10 cellular contexts compared by ENCODE assay signal in genomic region chrX:91414710-91415109, GRCh38. TPM values are rescaled to one million over a fixed set of nuclear protein-coding genes. Genes with fewer than 3 reads are reported as not detected.
DNase-seq lines count a peak whose midpoint lies in the region; ATAC-seq and TF ChIP-seq lines count a peak whose summit lies in the region.
"Had no signal": no experiment of that assay in that cellular context is flagged by ENCODE, and none has a peak within 500 bp of the region (broad histone marks: within the 10 kb centered on the region; RNA-seq: fewer than 3 reads in every experiment).

No MANE protein-coding gene starts in this region.

- no peaks in the 10 kb centered on the region for H3K9me1 ChIP-seq in IMR-90 (ENCODE audit: insufficient read depth, low read length)

- H2AFZ ChIP-seq in IMR-90 (replicated peaks; ENCODE audit: low read length, poor library complexity) (no peak overlapping the region), mammary epithelial cell (ENCODE audit: low read depth, low read length) (no peak overlapping the region)

- H3K4me1 Mint-ChIP-seq in stimulated activated naive CD8-positive, alpha-beta T cell treated with anti-CD3 and anti-CD28 coated beads, Interleukin-15, amount 100 ng/mL, for 72 hours = no peaks in the 10 kb centered on the region

- H2BK120ac ChIP-seq in IMR-90 (ENCODE audit: low read depth, low read length) (no peak overlapping the region), mesendoderm (ENCODE audit: low read depth, low read length) (no peak overlapping the region)

- H2BK15ac ChIP-seq in IMR-90 (ENCODE audit: low read depth, low read length) = no peak overlapping the region
- no peak overlapping the region for H2BK15ac ChIP-seq in mesendoderm (replicated peaks; ENCODE audit: low read depth)

- TF ChIP-seq POLR2A in IMR-90 (IDR thresholded peaks at IDR 0.05; ENCODE audit: low read depth, low read length) = no peak

- H3K4me3 ChIP-seq in IMR-90 (ENCODE audit: insufficient read depth, low read depth, low read length) (no peak overlapping the region), mammary epithelial cell (replicated peaks in 1 of 3; ENCODE audit: insufficient read depth in 1 of 3, low read depth in 2 of 3, low read length in 3 of 3) (no peak overlapping the region), mesendoderm (ENCODE audit: low read length) (no peak overlapping the region)

- H4K20me1 ChIP-seq in IMR-90 (ENCODE audit: insufficient read depth, low read length) (no peaks in the 10 kb centered on the region), mammary epithelial cell (ENCODE audit: insufficient read depth, low read length) (no peaks in the 10 kb centered on the region)

- H3K56ac ChIP-seq in IMR-90 (ENCODE audit: extremely low read depth, insufficient read depth, low read length) (no peak overlapping the region), mesendoderm (ENCODE audit: low read length) (no peak overlapping the region)

- POLR2A ChIA-PET in IMR-90 (lab: Charles Lee; ENCODE audit: unreplicated experiment) (no interaction called here), RWPE1 (lab: Yijun Ruan, JAX; ENCODE audit: low non-redundant PET) (no interaction called here)

- H3K27me3 Mint-ChIP-seq in stimulated activated naive CD8-positive, alpha-beta T cell treated with anti-CD3 and anti-CD28 coated beads, Interleukin-15, amount 100 ng/mL, for 72 hours = no peaks in the 10 kb centered on the region

- no peak overlapping the region for H2AK5ac ChIP-seq in IMR-90 (ENCODE audit: low read depth, low read length)
- no peak overlapping the region for H2AK5ac ChIP-seq in mesendoderm (ENCODE audit: low read length)

- dilution Hi-C loops in IMR-90 (cut with HindIII; ENCODE audit: low sequenced_read_pairs, unreplicated experiment) (no loop called here), mammary epithelial cell (cut with HindIII; ENCODE audit: low sequenced_read_pairs) (no loop called here)

- peak; percentile 34; the same call in 1 of the 2 replicates for TF ChIP-seq RAD21 in IMR-90 (IDR thresholded peaks at IDR 0.05; ENCODE audit: low read length)

- no peak overlapping the region for H3K4me3 Mint-ChIP-seq in stimulated activated naive CD8-positive, alpha-beta T cell treated with anti-CD3 and anti-CD28 coated beads, Interleukin-15, amount 100 ng/mL, for 72 hours

- DNase-seq in DMS53 treated with DMSO at 0.1 percent for 48 hours (lab: John Stamatoyannopoulos, UW; ENCODE audit: unreplicated experiment) (peak; percentile 26), IMR-90 (no peak), mammary epithelial cell (no peak), mesendoderm (peak; percentile 8), RWPE1 (ENCODE audit: low spot score) (no peak), T1000 (lab: John Stamatoyannopoulos, UW) (no peak)
- no peak for DNase-seq in stimulated activated naive CD8-positive, alpha-beta T cell treated with anti-CD3 and anti-CD28 coated beads, Interleukin-15, amount 100 ng/mL, for 72 hours
- DNase-seq: NCI-H1105, occipital lobe had no signal

- H3K27ac ChIP-seq in IMR-90 (ENCODE audit: insufficient read depth, low read length) = no peak overlapping the region
- H3K27ac ChIP-seq in mammary epithelial cell (ENCODE audit: insufficient read depth, low read depth, low read length) = no peak overlapping the region
- no peak overlapping the region for H3K27ac ChIP-seq in mesendoderm (ENCODE audit: low read depth, low read length)
- no peak overlapping the region for H3K27ac ChIP-seq in RWPE1

- H3K4me2 ChIP-seq in IMR-90 (ENCODE audit: low read depth, low read length) = no peak overlapping the region
- H3K4me2 ChIP-seq in mammary epithelial cell (ENCODE audit: insufficient read depth, low read depth, low read length) = no peak overlapping the region
- no peak overlapping the region for H3K4me2 ChIP-seq in mesendoderm (ENCODE audit: low read length)

- H4K5ac ChIP-seq in IMR-90 (ENCODE audit: low read depth, low read length) (no peak overlapping the region), mesendoderm (ENCODE audit: low read length) (no peak overlapping the region)

- TF ChIP-seq CTCF in IMR-90 (conservative IDR thresholded peaks at IDR 0.05; ENCODE audit: low read depth, low read length) (peak; percentile 37), mammary epithelial cell (conservative IDR thresholded peaks at IDR 0.05 in 1 of 2, IDR thresholded peaks at IDR 0.05 in 1 of 2; ENCODE audit: extremely low read depth in 1 of 2, insufficient read depth in 1 of 2, low read depth in 1 of 2, low read length in 2 of 2) (peak; percentile 29 to 46), RWPE1 (conservative IDR thresholded peaks at IDR 0.05; ENCODE audit: low read depth) (no peak; the same call in 1 of the 2 replicates)

- H3K4ac ChIP-seq in IMR-90 (ENCODE audit: low read depth, low read length) (no peak overlapping the region), mesendoderm (ENCODE audit: low read depth, low read length) (no peak overlapping the region)

- H3K9me3 ChIP-seq in IMR-90 (ENCODE audit: control insufficient read depth, insufficient read depth, low read length) (no peaks in the 10 kb centered on the region), mammary epithelial cell (replicated peaks; ENCODE audit: insufficient read depth, low read length) (peaks cover 2% of the 10 kb centered on the region)

- no CpG with 5 or more reads among the region's 6 CpGs for WGBS in IMR-90 (ENCODE audit: extremely low coverage in 2 of 2, insufficient read length in 1 of 2), 2 experiments
- WGBS in mammary epithelial cell (ENCODE audit: low coverage, missing lambda C conversion rate) = 36% methylated on average over 6 of the region's 6 CpGs
- no CpG with 5 or more reads among the region's 6 CpGs for WGBS in mesendoderm (ENCODE audit: extremely low coverage, insufficient coverage, low lambda C conversion rate)

- H3K27me3 ChIP-seq in IMR-90 (ENCODE audit: control insufficient read depth, insufficient read depth, low read length) = no peaks in the 10 kb centered on the region
- H3K27me3 ChIP-seq in mammary epithelial cell (ENCODE audit: insufficient read depth, low read length) = peaks cover 2% of the 10 kb centered on the region
- no peaks in the 10 kb centered on the region for H3K27me3 ChIP-seq in mesendoderm (ENCODE audit: insufficient read depth, low read length, poor library complexity)

- H3K23ac ChIP-seq in IMR-90 (ENCODE audit: low read depth, low read length) (no peak overlapping the region), mesendoderm (ENCODE audit: low read length) (no peak overlapping the region)

- BruUV-seq in IMR-90 (replicated peaks; lab: Mats Ljungman, UMichigan) = no TSS peak
- no TSS peak for BruUV-seq in mammary epithelial cell (replicated peaks; lab: Mats Ljungman, UMichigan)

- peaks cover 6 to 8% of the 10 kb centered on the region in 2 donors for H3K9me3 Mint-ChIP-seq in stimulated activated naive CD8-positive, alpha-beta T cell treated with anti-CD3 and anti-CD28 coated beads, Interleukin-15, amount 100 ng/mL, for 72 hours

- no peaks in the 10 kb centered on the region for H3K4me1 ChIP-seq in IMR-90 (ENCODE audit: control insufficient read depth, insufficient read depth, low read length)
- no peaks in the 10 kb centered on the region for H3K4me1 ChIP-seq in mammary epithelial cell (ENCODE audit: insufficient read depth, low read length)
- H3K4me1 ChIP-seq in mesendoderm (ENCODE audit: control insufficient read depth, low read depth, low read length) = no peaks in the 10 kb centered on the region

- H2AK9ac ChIP-seq in IMR-90 (replicated peaks; ENCODE audit: low read depth, low read length, poor library complexity) = no peak overlapping the region

- CTCF ChIA-PET in IMR-90 (lab: Yijun Ruan, JAX) = interaction anchor here (0.9 kb wide), 1 partner anchor 44 kb away, joined by 3 read pairs; no protein-coding TSS in a partner anchor
- CTCF ChIA-PET in mammary epithelial cell (lab: Charles Lee; ENCODE audit: low non-redundant PET) = no interaction called here
- CTCF ChIA-PET in RWPE1 (lab: Yijun Ruan, JAX) = no interaction called here

- ATAC-seq in IMR-90 (ENCODE audit: low read depth) = no peak
- ATAC-seq in HG02798 (IDR thresholded peaks at IDR 0.05; ENCODE audit: poor library complexity, unreplicated experiment) = no peak
- ATAC-seq in stimulated activated naive CD8-positive, alpha-beta T cell treated with anti-CD3 and anti-CD28 coated beads, Interleukin-15, amount 100 ng/mL, for 72 hours = no peak

- H3K36me3 ChIP-seq in IMR-90 (ENCODE audit: control insufficient read depth, insufficient read depth, low read length) (no peaks in the 10 kb centered on the region), mammary epithelial cell (ENCODE audit: insufficient read depth, low read length) (no peaks in the 10 kb centered on the region), mesendoderm (ENCODE audit: control insufficient read depth, insufficient read depth, low read length) (no peaks in the 10 kb centered on the region)

- no peak overlapping the region for H4K91ac ChIP-seq in IMR-90 (ENCODE audit: insufficient read depth, low read depth, low read length)

- H3K79me2 ChIP-seq in mammary epithelial cell (ENCODE audit: insufficient read depth, low read length) (no peaks in the 10 kb centered on the region), mesendoderm (ENCODE audit: control insufficient read depth, insufficient read depth, low read length) (no peaks in the 10 kb centered on the region)

- H2BK5ac ChIP-seq in IMR-90 (ENCODE audit: low read depth, low read length, poor library complexity, severe bottlenecking) = no peak overlapping the region
- no peak overlapping the region for H2BK5ac ChIP-seq in mesendoderm (ENCODE audit: low read length)

- no peak overlapping the region for H3K18ac ChIP-seq in IMR-90 (ENCODE audit: low read depth, low read length)
- H3K18ac ChIP-seq in mesendoderm (ENCODE audit: low read length) = no peak overlapping the region

- no peaks in the 10 kb centered on the region for H3K79me1 ChIP-seq in IMR-90 (ENCODE audit: low read depth in 1 of 2, low read length in 2 of 2)
- no peaks in the 10 kb centered on the region for H3K79me1 ChIP-seq in mesendoderm (ENCODE audit: low read length)

- H4K8ac ChIP-seq in IMR-90 (ENCODE audit: low read depth in 2 of 2, low read length in 2 of 2) = no peak overlapping the region
- H4K8ac ChIP-seq in mesendoderm (ENCODE audit: low read depth, low read length) = no peak overlapping the region

- H3K14ac ChIP-seq in IMR-90 (replicated peaks; ENCODE audit: low read depth, low read length) = no peak overlapping the region

- no peak overlapping the region for H2BK20ac ChIP-seq in IMR-90 (ENCODE audit: low read depth, low read length)

- in situ Hi-C loops in IMR-90 (cut with MboI; ENCODE audit: low sequenced_read_pairs) (no loop called here), mammary epithelial cell (cut with MboI; ENCODE audit: low sequenced_read_pairs in 2 of 2) (no loop called here)

- H3K27ac Mint-ChIP-seq in stimulated activated naive CD8-positive, alpha-beta T cell treated with anti-CD3 and anti-CD28 coated beads, Interleukin-15, amount 100 ng/mL, for 72 hours = no peak overlapping the region

- intact Hi-C loops in IMR-90 (cut with micrococcal nuclease) = no loop called here
- intact Hi-C loops in mammary epithelial cell (cut with micrococcal nuclease) = no loop called here

- H3K9ac ChIP-seq in IMR-90 (ENCODE audit: low read depth, low read length) (no peak overlapping the region), mammary epithelial cell (ENCODE audit: insufficient read depth, low read length) (no peak overlapping the region), mesendoderm (ENCODE audit: low read length) (no peak overlapping the region)

RNA-seq across cellular contexts. Expression of gene PABPC5, which starts 19.9 kb away (rescaled TPM):
- total RNA-seq in IMR-90 (2012; rRNA removed) = 0.90 and 1.7 TPM in 2 replicates
- polyA plus RNA-seq in IMR-90 (2012; rRNA removed) = 0.56 and 0.63 TPM in 2 replicates
- polyA plus RNA-seq in IMR-90 (2012; cell fraction: cytosol; rRNA removed) = 0.13 and 0.14 TPM in 2 replicates
- 0.03 and 0.31 TPM in 2 replicates for polyA plus RNA-seq in IMR-90 (2012; cell fraction: nucleus; rRNA removed; ENCODE audit: low replicate concordance)
- total RNA-seq in mammary epithelial cell = 1 to 10 TPM in 1 of 2 donors, under 1 TPM in 1; 0.09 to 1.3 TPM
- polyA plus RNA-seq in mammary epithelial cell = not detected
- polyA minus RNA-seq in mammary epithelial cell = not detected
- polyA plus RNA-seq in mesendoderm (2013, experiment 1 of 2) = 0.76 TPM
- polyA plus RNA-seq in mesendoderm (2013, experiment 2 of 2) = 0.67 TPM

Comparison
In these comparisons a context has a peak if more than half of its experiments do, and no peak if none do; other contexts are left out.
1. DNase-seq: peak in DMS53 treated with DMSO at 0.1 percent for 48 hours (single experiment) and mesendoderm (single experiment); none in IMR-90 (single experiment), mammary epithelial cell (single experiment), stimulated activated naive CD8-positive, alpha-beta T cell treated with anti-CD3 and anti-CD28 coated beads, Interleukin-15, amount 100 ng/mL, for 72 hours (0 of 2), RWPE1 (single experiment) and T1000 (single experiment).